Comparison of ENCODE assay signal across 17 cellular contexts in genomic region chr11:45470151-45471001, GRCh38.
A peak's percentile ranks its signal among the peaks of the same experiment; 100 is the strongest.
DNase-seq lines count a peak whose midpoint lies in the region; ATAC-seq lines count a peak whose summit lies in the region.
"Had no signal": no experiment of that assay in that cellular context is flagged by ENCODE, and none has a peak within 500 bp of the region (broad histone marks: within the 10 kb centered on the region; RNA-seq: fewer than 3 reads in every experiment).

No MANE protein-coding gene starts in this region.

- H3K27me3 ChIP-seq in ACC112 (ENCODE audit: insufficient read depth, low read length) (no peaks in the 10 kb centered on the region), mesenchymal stem cell (ENCODE audit: control insufficient read depth in 1 of 2, insufficient read depth in 1 of 2, low read length in 2 of 2) (peaks cover 3 to 32% of the 10 kb centered on the region in 2 experiments)

- no peak overlapping the region for H2AK5ac ChIP-seq in mesenchymal stem cell (ENCODE audit: low read length, severe bottlenecking)

- H4K91ac ChIP-seq in mesenchymal stem cell (ENCODE audit: low read length) = no peak overlapping the region

- H3K79me2 ChIP-seq in ACC112 (ENCODE audit: control insufficient read depth, insufficient read depth, low read length, unreplicated experiment) = no peaks in the 10 kb centered on the region

- H2BK12ac ChIP-seq in mesenchymal stem cell (ENCODE audit: low read length in 2 of 2) = no peak overlapping the region

- H3K9me3 ChIP-seq in mesenchymal stem cell (ENCODE audit: control insufficient read depth, low read length) = no peaks in the 10 kb centered on the region

- H3K36me3 ChIP-seq in ACC112 (ENCODE audit: insufficient read depth, low read length) = no peaks in the 10 kb centered on the region
- H3K36me3 ChIP-seq in mesenchymal stem cell (ENCODE audit: control insufficient read depth in 1 of 2, insufficient read depth in 2 of 2, low read depth in 1 of 2, low read length in 2 of 2) = no peaks in the 10 kb centered on the region

- H3K4me3 ChIP-seq in ACC112 (ENCODE audit: low read depth, low read length) (no peak overlapping the region), mesenchymal stem cell (ENCODE audit: insufficient read depth in 1 of 2, low read depth in 1 of 2, low read length in 2 of 2) (no peak overlapping the region)

- H4K8ac ChIP-seq in mesenchymal stem cell (ENCODE audit: low read length) = no peak overlapping the region

- ATAC-seq in left colon = no peak
- ATAC-seq: Panc1, WTC11 had no signal

- no peak overlapping the region for H2BK5ac ChIP-seq in mesenchymal stem cell (ENCODE audit: low read depth, low read length, poor library complexity, severe bottlenecking)

- DNase-seq in GOT3 (lab: John Stamatoyannopoulos, UW) (peak; percentile 17), astrocyte of the hippocampus (ENCODE audit: low read depth, low spot score) (peak; percentile 37), mesenchymal stem cell (peak; percentile 16), NCI-H510A (lab: John Stamatoyannopoulos, UW) (no peak), left colon (no peak), NCI-H146 treated with DMSO at 0.1 percent for 48 hours (lab: John Stamatoyannopoulos, UW; ENCODE audit: unreplicated experiment) (no peak), HuH-7.5 (ENCODE audit: low spot score) (no peak)
- DNase-seq: erythroblast; naive B cell; NCI-H1092 treated with DMSO at 0.1 percent for 48 hours; NCI-H524; retina; stimulated activated CD4-positive, alpha-beta T cell treated with anti-CD3 and anti-CD28 coated beads, Interleukin-4, amount 100 ng/mL, for 24 hours; trophoblast cell had no signal

- no peak overlapping the region for H2BK15ac ChIP-seq in mesenchymal stem cell (ENCODE audit: low read depth, poor library complexity, severe bottlenecking)

- no peak overlapping the region for H2AFZ ChIP-seq in ACC112 (ENCODE audit: low read length, unreplicated experiment)
- H2AFZ ChIP-seq in mesenchymal stem cell (ENCODE audit: low read depth, low read length) = no peak overlapping the region

- intact Hi-C loops in left colon (cut with DNase I, micrococcal nuclease) = no loop called here

- H3K4me1 ChIP-seq in ACC112 (ENCODE audit: control insufficient read depth, insufficient read depth, low read length, unreplicated experiment) (peaks cover 32% of the 10 kb centered on the region), mesenchymal stem cell (ENCODE audit: control insufficient read depth, insufficient read depth, low read depth, low read length) (peaks cover 21% of the 10 kb centered on the region)

- H3K14ac ChIP-seq in mesenchymal stem cell (ENCODE audit: low read length in 2 of 2) = no peak overlapping the region

- no peak overlapping the region for H3K9ac ChIP-seq in mesenchymal stem cell (ENCODE audit: low read length)

- no peak overlapping the region for H3K4ac ChIP-seq in mesenchymal stem cell (ENCODE audit: low read depth in 1 of 2, low read length in 2 of 2)

- H3K23ac ChIP-seq in mesenchymal stem cell (ENCODE audit: low read length in 2 of 2) = no peak overlapping the region

- H3K27ac ChIP-seq in ACC112 (ENCODE audit: low read depth, low read length) = peak overlapping the region; percentile 57
- no peak overlapping the region for H3K27ac ChIP-seq in mesenchymal stem cell (ENCODE audit: low read length, poor library complexity, severe bottlenecking)

- WGBS in mesenchymal stem cell = 76% methylated on average over 7 of the region's 9 CpGs

- H2BK120ac ChIP-seq in mesenchymal stem cell (ENCODE audit: low read depth, low read length) = no peak overlapping the region

- no peak overlapping the region for H3K18ac ChIP-seq in mesenchymal stem cell (ENCODE audit: low read depth in 1 of 2, low read length in 2 of 2)

- H3K79me1 ChIP-seq in mesenchymal stem cell (replicated peaks; ENCODE audit: low read length, poor library complexity, severe bottlenecking) = no peaks in the 10 kb centered on the region

- no peak overlapping the region for H3K4me2 ChIP-seq in mesenchymal stem cell (ENCODE audit: low read length, poor library complexity, severe bottlenecking)

Comparison
In these comparisons a context has a peak if more than half of its experiments do, and no peak if none do; other contexts are left out.
1. DNase-seq: peak in GOT3 (single experiment), astrocyte of the hippocampus (single experiment) and mesenchymal stem cell (single experiment); none in NCI-H510A (single experiment), left colon (0 of 2), NCI-H146 treated with DMSO at 0.1 percent for 48 hours (single experiment) and HuH-7.5 (single experiment).